Comparison of ENCODE assay signal across 1 cellular context in the genomic region with DNA sequence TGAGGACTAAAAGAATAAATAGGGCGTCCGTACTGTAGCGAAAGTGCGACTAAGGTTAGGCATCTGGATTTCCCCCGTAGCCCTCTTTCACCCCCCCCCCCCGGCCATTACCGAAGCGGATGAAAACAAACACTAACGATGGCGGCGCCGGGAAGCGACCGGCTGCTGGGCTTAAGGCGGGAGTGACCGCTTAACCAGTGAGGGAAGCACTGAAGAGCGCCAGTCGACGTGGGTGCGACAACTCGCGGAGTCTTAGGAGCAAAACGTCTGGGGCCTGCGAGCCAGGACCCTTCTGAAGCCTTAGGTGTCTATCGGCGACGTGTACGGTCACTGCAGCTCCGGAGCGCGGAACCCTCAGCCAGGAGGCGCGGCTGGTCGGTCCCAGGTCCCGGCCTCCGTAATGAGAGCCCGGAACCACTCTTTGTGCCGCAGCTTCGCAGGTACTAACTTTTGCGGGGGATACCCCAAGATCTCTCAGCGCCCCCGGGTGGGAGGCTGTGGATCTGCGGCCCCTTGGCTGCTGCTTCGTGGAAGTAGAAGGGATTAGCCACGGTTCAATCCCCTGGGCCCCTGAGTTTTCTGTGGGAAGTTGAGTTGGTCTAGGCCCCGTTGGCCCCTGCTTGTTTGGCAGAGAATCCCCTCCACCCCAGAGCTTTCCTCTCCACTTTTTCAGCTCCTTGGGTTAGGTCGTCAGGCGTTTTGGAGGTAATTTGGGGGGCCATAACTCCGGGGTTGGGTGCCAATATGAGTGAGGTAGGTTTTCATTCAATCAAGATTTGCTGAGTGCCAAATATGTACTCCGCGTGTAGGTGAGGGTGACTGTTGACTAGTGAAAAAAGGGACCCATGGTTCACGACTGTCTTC.
TF ChIP-seq lines count a peak whose summit lies in the region.

A gene (plus strand): TSS at position 103 of the 864 bp plus-strand sequence. CDS start 26,739 bp downstream, outside the sequence.

TF ChIP-seq in A549, 52 proteins besides CTCF, POLR2A, EP300 and RAD21 (continued from another document):
- TF ChIP-seq, protein P1, sequence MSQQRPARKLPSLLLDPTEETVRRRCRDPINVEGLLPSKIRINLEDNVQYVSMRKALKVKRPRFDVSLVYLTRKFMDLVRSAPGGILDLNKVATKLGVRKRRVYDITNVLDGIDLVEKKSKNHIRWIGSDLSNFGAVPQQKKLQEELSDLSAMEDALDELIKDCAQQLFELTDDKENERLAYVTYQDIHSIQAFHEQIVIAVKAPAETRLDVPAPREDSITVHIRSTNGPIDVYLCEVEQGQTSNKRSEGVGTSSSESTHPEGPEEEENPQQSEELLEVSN (IDR thresholded peaks at IDR 0.05; ENCODE audit: borderline replicate concordance, low read depth), result no peak
- TF ChIP-seq TP53 (CRISPR knock-in tag; IDR thresholded peaks at IDR 0.05), result no peak
- TF ChIP-seq JUN (IDR thresholded peaks at IDR 0.05), result peak in 1 of 2 experiments; percentile 50; a peak in 2 of 5 replicates
- TF ChIP-seq KDM5A (IDR thresholded peaks at IDR 0.05), result peak; percentile 72
- TF ChIP-seq PHF8 (IDR thresholded peaks at IDR 0.05; ENCODE audit: borderline replicate concordance, low read depth), result peak; percentile 86; the same call in 1 of the 2 replicates
- TF ChIP-seq RARB (CRISPR knock-in tag; IDR thresholded peaks at IDR 0.05), result no peak
- TF ChIP-seq NFE2L2 (conservative IDR thresholded peaks at IDR 0.05; ENCODE audit: low read length), result no peak
- TF ChIP-seq, protein P2, sequence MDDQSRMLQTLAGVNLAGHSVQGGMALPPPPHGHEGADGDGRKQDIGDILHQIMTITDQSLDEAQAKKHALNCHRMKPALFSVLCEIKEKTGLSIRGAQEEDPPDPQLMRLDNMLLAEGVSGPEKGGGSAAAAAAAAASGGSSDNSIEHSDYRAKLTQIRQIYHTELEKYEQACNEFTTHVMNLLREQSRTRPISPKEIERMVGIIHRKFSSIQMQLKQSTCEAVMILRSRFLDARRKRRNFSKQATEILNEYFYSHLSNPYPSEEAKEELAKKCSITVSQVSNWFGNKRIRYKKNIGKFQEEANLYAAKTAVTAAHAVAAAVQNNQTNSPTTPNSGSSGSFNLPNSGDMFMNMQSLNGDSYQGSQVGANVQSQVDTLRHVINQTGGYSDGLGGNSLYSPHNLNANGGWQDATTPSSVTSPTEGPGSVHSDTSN (IDR thresholded peaks at IDR 0.05), result no peak
- no peak for TF ChIP-seq CBX2 (IDR thresholded peaks at IDR 0.05; ENCODE audit: borderline replicate concordance, low read depth)
